1 cellular context compared by ENCODE assay signal in the genomic region with DNA sequence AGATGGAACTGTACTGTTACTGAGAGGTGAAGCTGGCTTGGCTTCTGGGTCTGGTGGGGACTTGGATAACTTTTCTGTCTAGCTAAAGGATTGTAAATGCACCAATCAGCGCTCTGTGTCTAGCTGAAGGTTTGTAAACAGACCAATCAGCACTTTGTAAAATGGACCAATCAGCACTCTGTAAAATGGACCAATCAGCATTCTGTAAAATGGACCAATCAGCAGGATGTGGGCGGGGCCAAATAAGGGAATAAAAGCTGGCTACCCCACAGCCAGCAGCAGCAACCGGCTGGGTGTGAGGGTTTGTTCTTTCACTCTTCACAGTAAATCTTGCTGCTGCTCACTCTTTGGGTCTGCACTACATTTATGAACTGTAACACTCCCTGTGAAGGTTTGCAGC. TPM values are rescaled to one million over a fixed set of nuclear protein-coding genes. Genes with fewer than 3 reads are reported as not detected.
"Had no signal": no experiment of that assay in that cellular context is flagged by ENCODE, and none has a peak within 500 bp of the region (broad histone marks: within the 10 kb centered on the region; RNA-seq: fewer than 3 reads in every experiment).

No MANE protein-coding gene starts in this region.

RNA-seq across cellular contexts. Expression of gene MYRIP, which starts 6.9 kb away (rescaled TPM):
- total RNA-seq: H4 had no signal
